9 cellular contexts compared by ENCODE assay signal in the genomic region with DNA sequence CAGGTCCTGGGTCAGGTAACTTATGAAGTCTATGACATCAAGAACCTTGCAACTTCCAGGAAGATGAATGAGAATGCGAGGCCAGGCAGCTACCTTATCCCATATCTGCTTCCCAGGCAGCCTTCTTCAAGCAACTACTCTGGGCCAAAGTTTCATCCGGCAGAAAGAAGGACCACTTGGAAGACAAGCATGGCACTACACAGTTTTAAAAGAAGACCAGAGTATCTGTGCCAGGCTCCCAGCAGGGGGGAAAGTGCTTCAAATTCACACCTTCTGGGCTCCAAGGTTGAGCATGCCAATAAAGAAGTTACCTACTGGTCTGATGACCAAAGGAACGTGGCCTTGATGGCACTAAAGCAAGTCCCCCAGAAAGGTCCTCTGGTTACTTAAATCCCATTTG.
DNase-seq lines count a peak whose midpoint lies in the region; ATAC-seq, FAIRE-seq and TF ChIP-seq lines count a peak whose summit lies in the region.
"Had no signal": no experiment of that assay in that cellular context is flagged by ENCODE, and none has a peak within 500 bp of the region (broad histone marks: within the 10 kb centered on the region; RNA-seq: fewer than 3 reads in every experiment).

No MANE protein-coding gene starts in this region.

- no peak overlapping the region for H4K91ac ChIP-seq in H1 (replicated peaks; ENCODE audit: insufficient read length, low read length)

- H3K4me1 ChIP-seq in Panc1 (ENCODE audit: control insufficient read depth, insufficient read depth, low read length) (peaks cover 33% of the 10 kb centered on the region), H1 (replicated peaks in 1 of 4; ENCODE audit: control insufficient read depth in 3 of 4, insufficient read depth in 4 of 4, low read length in 3 of 4) (peaks cover 0 to 3% (median 0%) of the 10 kb centered on the region in 4 experiments; a peak in 2 of 7 replicates), prostate gland (replicated peaks) (peaks cover 44% of the 10 kb centered on the region)
- H3K4me1 ChIP-seq: neural progenitor cell had no signal

- no peak overlapping the region for H2BK12ac ChIP-seq in H1 (ENCODE audit: low read depth, low read length)

- H4K5ac ChIP-seq in H1 (ENCODE audit: insufficient read length, low read depth, low read length), result no peak overlapping the region

- intact Hi-C loops in Panc1 (cut with micrococcal nuclease; ENCODE audit: unreplicated experiment) (no loop called here), prostate gland (cut with DNase I) (loop anchor here (5.0 kb wide), 2 partner anchors 137 to 417 kb away; partner anchors contain the start of gene PLXNA2)

- FAIRE-seq in H1 (lab: Jason Lieb, UNC), result no peak

- H3K4me2 ChIP-seq in H1 (ENCODE audit: insufficient read depth in 1 of 2, low read depth in 2 of 2, low read length in 2 of 2), result no peak overlapping the region
- H3K4me2 ChIP-seq: neural progenitor cell had no signal

- no peak overlapping the region for H2BK15ac ChIP-seq in H1 (ENCODE audit: low read length)

- in situ Hi-C loops in Panc1 (cut with HindIII; ENCODE audit: low pct_unique_long_range_greater_than_20kb, low sequenced_read_pairs), result no loop called here

- H3K4me3 ChIP-seq in Panc1 (ENCODE audit: low read depth in 2 of 2, low read length in 2 of 2), result no peak overlapping the region; a peak in 1 of 4 replicates
- no peak overlapping the region for H3K4me3 ChIP-seq in H1 (ENCODE audit: extremely low read depth in 1 of 4, insufficient read depth in 2 of 4, low read depth in 3 of 4, low read length in 4 of 4)
- H3K4me3 ChIP-seq in prostate gland, result no peak overlapping the region
- H3K4me3 ChIP-seq: neural progenitor cell had no signal

- no peak overlapping the region for H2AFZ ChIP-seq in H1 (ENCODE audit: low read length)
- H2AFZ ChIP-seq: neural progenitor cell had no signal

- DNase-seq in Panc1 (ENCODE audit: low read depth, low spot score) (no peak), H1 (ENCODE audit: low read depth in 1 of 2, low spot score in 2 of 2) (no peak), prostate gland (ENCODE audit: low spot score) (no peak), EL (no peak), HEK293T (ENCODE audit: extremely low spot score) (no peak)
- no peak for DNase-seq in effector CD8-positive, alpha-beta T cell (lab: John Stamatoyannopoulos, UW)

- H2BK20ac ChIP-seq in H1 (ENCODE audit: low read length), result no peak overlapping the region

- H3K9ac ChIP-seq in H1 (replicated peaks in 1 of 4; ENCODE audit: extremely low read depth in 1 of 4, low read depth in 3 of 4, low read length in 3 of 4), result no peak overlapping the region
- H3K9ac ChIP-seq: neural progenitor cell had no signal

- no TSS peak for BruUV-seq in Panc1 (replicated peaks; lab: Mats Ljungman, UMichigan)

- CTCF ChIA-PET in Panc1 (lab: Charles Lee) (no interaction called here), H1 (lab: Charles Lee; ENCODE audit: partially characterized antibody) (interaction anchor here (1.9 to 12.1 kb wide), 5 partner anchors 10 to 59 kb away, joined by 11 to 113 read pairs (median 30); no protein-coding TSS in a partner anchor), HEK293T (lab: Yijun Ruan, JAX) (interaction anchor here (1.0 kb wide), 1 partner anchor 138 kb away, joined by 4 read pairs; no protein-coding TSS in a partner anchor)

- WGBS in H1 (ENCODE audit: extremely low coverage in 1 of 2, insufficient coverage in 1 of 2, insufficient read length in 1 of 2, insufficient replicate concordance in 2 of 2, low coverage in 1 of 2, low lambda C conversion rate in 2 of 2, missing lambda C conversion rate in 1 of 2), 2 experiments, result 89% methylated on average over 3 of the region's 3 CpGs; no CpG with 5 or more reads in 1 of the 2 experiments
- WGBS in prostate gland, result 80% methylated on average over 3 of the region's 3 CpGs

- no peak overlapping the region for H3K56ac ChIP-seq in H1 (replicated peaks; ENCODE audit: insufficient read length, low read depth, low read length)

- H3K27me3 ChIP-seq in Panc1 (ENCODE audit: control insufficient read depth, insufficient read depth, low read length) (no peaks in the 10 kb centered on the region), H1 (replicated peaks in 1 of 4; ENCODE audit: control insufficient read depth in 3 of 4, extremely low read depth in 1 of 4, insufficient read depth in 3 of 4, low read length in 3 of 4) (no peaks in the 10 kb centered on the region), prostate gland (replicated peaks; ENCODE audit: insufficient read depth) (no peaks in the 10 kb centered on the region)
- H3K27me3 ChIP-seq: neural progenitor cell had no signal

- POLR2A ChIA-PET in Panc1 (lab: Charles Lee) (no interaction called here), H1 (lab: Charles Lee; ENCODE audit: partially characterized antibody) (no interaction called here), HEK293T (lab: Yijun Ruan, JAX) (no interaction called here)

- no peaks in the 10 kb centered on the region for H4K20me1 ChIP-seq in H1 (replicated peaks in 1 of 2; ENCODE audit: control insufficient read depth in 1 of 2, insufficient read depth in 2 of 2, low read length in 2 of 2)

- TF ChIP-seq CTCF in C4-2B (conservative IDR thresholded peaks at IDR 0.05) (no peak), Panc1 (IDR thresholded peaks at IDR 0.05) (no peak), H1 (IDR thresholded peaks at IDR 0.05; ENCODE audit: control extremely low read depth in 1 of 3, insufficient read depth in 1 of 3, low read depth in 1 of 3, low read length in 3 of 3) (no peak), prostate gland (IDR thresholded peaks at IDR 0.05) (no peak)

- no peaks in the 10 kb centered on the region for H3K9me3 ChIP-seq in Panc1 (ENCODE audit: control insufficient read depth, insufficient read depth, low read depth, low read length)
- H3K9me3 ChIP-seq in H1 (ENCODE audit: insufficient read depth in 2 of 2, low read depth in 1 of 2, low read length in 1 of 2), result no peaks in the 10 kb centered on the region
- H3K9me3 ChIP-seq in prostate gland, result no peaks in the 10 kb centered on the region

- H4K8ac ChIP-seq in H1 (ENCODE audit: extremely low read depth, insufficient read depth, low read length), result no peak overlapping the region

- H3K79me2 ChIP-seq in H1 (ENCODE audit: control insufficient read depth in 1 of 2, insufficient read depth in 2 of 2, low read length in 2 of 2), result no peaks in the 10 kb centered on the region

- TF ChIP-seq POLR2A in H1 (IDR thresholded peaks at IDR 0.05; ENCODE audit: control extremely low read depth in 1 of 2, low read depth in 2 of 2, low read length in 2 of 2) (no peak), prostate gland (IDR thresholded peaks at IDR 0.05) (no peak)

- H3K79me1 ChIP-seq in H1 (ENCODE audit: low read depth, low read length), result no peaks in the 10 kb centered on the region; the same call in 1 of the 2 replicates

- no peak overlapping the region for H3K23ac ChIP-seq in H1 (ENCODE audit: insufficient read length)

- no peak overlapping the region for H2BK5ac ChIP-seq in H1 (ENCODE audit: low read depth, low read length)

- no peak for TF ChIP-seq RAD21 in H1 (IDR thresholded peaks at IDR 0.05 in 1 of 2, conservative IDR thresholded peaks at IDR 0.05 in 1 of 2; ENCODE audit: low read depth in 2 of 2, low read length in 2 of 2)

- no peak overlapping the region for H2BK120ac ChIP-seq in H1 (replicated peaks; ENCODE audit: low read depth, low read length)

- H3K36me3 ChIP-seq in Panc1 (ENCODE audit: control insufficient read depth, insufficient read depth, low read length) (no peaks in the 10 kb centered on the region), H1 (ENCODE audit: control insufficient read depth in 2 of 4, insufficient read depth in 4 of 4, low read length in 3 of 4) (no peaks in the 10 kb centered on the region), prostate gland (no peaks in the 10 kb centered on the region)
- H3K36me3 ChIP-seq: neural progenitor cell had no signal

- 0 out of 2 replicates have a peak overlapping the region, but pooled peaks have one; percentile 15 for H2AK5ac ChIP-seq in H1 (ENCODE audit: low read depth, low read length)

- no peak for ATAC-seq in Panc1
- ATAC-seq in HG02678 (IDR thresholded peaks at IDR 0.05; ENCODE audit: unreplicated experiment), result no peak

- TF ChIP-seq EP300 in H1 (IDR thresholded peaks at IDR 0.05; ENCODE audit: borderline replicate concordance in 1 of 2, low read depth in 2 of 2, low read length in 2 of 2), result no peak

- no peak overlapping the region for H3K14ac ChIP-seq in H1 (ENCODE audit: insufficient read length)

- H3K23me2 ChIP-seq in H1 (ENCODE audit: low read depth, low read length), result no peaks in the 10 kb centered on the region

- H3K27ac ChIP-seq in C4-2B (peak overlapping the region; percentile 99), Panc1 (ENCODE audit: low read length) (peak overlapping the region; percentile 86), H1 (ENCODE audit: low read depth, low read length) (no peak overlapping the region), prostate gland (peak overlapping the region; percentile 99)
- H3K27ac ChIP-seq: neural progenitor cell had no signal

- H3K4ac ChIP-seq in H1 (replicated peaks; ENCODE audit: insufficient read length, low read depth, low read length), result no peak overlapping the region

- no peak overlapping the region for H3K18ac ChIP-seq in H1 (ENCODE audit: extremely low read depth, low read length)

TF ChIP-seq in H1, 55 proteins besides CTCF, POLR2A, EP300 and RAD21:
- TF ChIP-seq NRF1 (IDR thresholded peaks at IDR 0.05; ENCODE audit: low read depth, low read length) (no peak), BCL11A (IDR thresholded peaks at IDR 0.05; ENCODE audit: low read depth in 2 of 2, low read length in 2 of 2) (no peak), YY1 (IDR thresholded peaks at IDR 0.05; ENCODE audit: low read depth, low read length) (no peak)

TF ChIP-seq in HEK293T, 16 proteins besides CTCF, POLR2A, EP300 and RAD21:
- TF ChIP-seq SUZ12 (IDR thresholded peaks at IDR 0.05), result no peak
- no peak for TF ChIP-seq FOXK2 (IDR thresholded peaks at IDR 0.05)
- TF ChIP-seq ZNF384 (IDR thresholded peaks at IDR 0.05), result no peak
- TF ChIP-seq LEF1 (IDR thresholded peaks at IDR 0.05; ENCODE audit: borderline replicate concordance), result no peak
- TF ChIP-seq FOXM1 (IDR thresholded peaks at IDR 0.05; ENCODE audit: borderline replicate concordance), result no peak
- TF ChIP-seq CTBP1 (IDR thresholded peaks at IDR 0.05; ENCODE audit: borderline replicate concordance), result no peak
- TF ChIP-seq L3MBTL2 (conservative IDR thresholded peaks at IDR 0.05), result no peak
- TF ChIP-seq HDGF (IDR thresholded peaks at IDR 0.05; ENCODE audit: borderline replicate concordance), result no peak
- TF ChIP-seq TARDBP (IDR thresholded peaks at IDR 0.05), result no peak
- no peak for TF ChIP-seq NFRKB (IDR thresholded peaks at IDR 0.05)
- TF ChIP-seq SP1 (IDR thresholded peaks at IDR 0.05), result no peak
TF ChIP-seq in HEK293T: peak in this region for 0.
